ENCODE assay signal across 1 cellular context in genomic region chr10:35140727-35141126, GRCh38.
A peak's percentile ranks its signal among the peaks of the same experiment; 100 is the strongest.
TF ChIP-seq lines count a peak whose summit lies in the region.

No MANE protein-coding gene starts in this region.

TF ChIP-seq in K562, 482 proteins besides CTCF, POLR2A, EP300 and RAD21:
- TF ChIP-seq HMBOX1 (IDR thresholded peaks at IDR 0.05) (0 out of 2 replicates have a peak, but pooled peaks have one; percentile 14), NR2C2 (CRISPR knock-in tag; IDR thresholded peaks at IDR 0.05) (no peak), NR2C2 (tag; IDR thresholded peaks at IDR 0.05) (peak; percentile 21; the same call in 1 of the 2 replicates), CBFA2T2 (conservative IDR thresholded peaks at IDR 0.05) (0 out of 2 replicates have a peak, but pooled peaks have one; percentile 26), EGR1 (conservative IDR thresholded peaks at IDR 0.05) (no peak), CBFA2T3 (IDR thresholded peaks at IDR 0.05) (peak; percentile 54; the same call in 1 of the 2 replicates), TAL1 (IDR thresholded peaks at IDR 0.05) (peak; percentile 9; the same call in 1 of the 2 replicates), ZNF444 (CRISPR knock-in tag; IDR thresholded peaks at IDR 0.05) (no peak), U2AF1 (optimal IDR thresholded peaks at IDR 0.05; ENCODE audit: low read depth, low read length) (no peak), ARID1B (IDR thresholded peaks at IDR 0.05) (peak; percentile 48; the same call in 1 of the 2 replicates), EHMT2 (IDR thresholded peaks at IDR 0.05) (0 out of 2 replicates have a peak, but pooled peaks have one; percentile 13)
- TF ChIP-seq, protein P1, sequence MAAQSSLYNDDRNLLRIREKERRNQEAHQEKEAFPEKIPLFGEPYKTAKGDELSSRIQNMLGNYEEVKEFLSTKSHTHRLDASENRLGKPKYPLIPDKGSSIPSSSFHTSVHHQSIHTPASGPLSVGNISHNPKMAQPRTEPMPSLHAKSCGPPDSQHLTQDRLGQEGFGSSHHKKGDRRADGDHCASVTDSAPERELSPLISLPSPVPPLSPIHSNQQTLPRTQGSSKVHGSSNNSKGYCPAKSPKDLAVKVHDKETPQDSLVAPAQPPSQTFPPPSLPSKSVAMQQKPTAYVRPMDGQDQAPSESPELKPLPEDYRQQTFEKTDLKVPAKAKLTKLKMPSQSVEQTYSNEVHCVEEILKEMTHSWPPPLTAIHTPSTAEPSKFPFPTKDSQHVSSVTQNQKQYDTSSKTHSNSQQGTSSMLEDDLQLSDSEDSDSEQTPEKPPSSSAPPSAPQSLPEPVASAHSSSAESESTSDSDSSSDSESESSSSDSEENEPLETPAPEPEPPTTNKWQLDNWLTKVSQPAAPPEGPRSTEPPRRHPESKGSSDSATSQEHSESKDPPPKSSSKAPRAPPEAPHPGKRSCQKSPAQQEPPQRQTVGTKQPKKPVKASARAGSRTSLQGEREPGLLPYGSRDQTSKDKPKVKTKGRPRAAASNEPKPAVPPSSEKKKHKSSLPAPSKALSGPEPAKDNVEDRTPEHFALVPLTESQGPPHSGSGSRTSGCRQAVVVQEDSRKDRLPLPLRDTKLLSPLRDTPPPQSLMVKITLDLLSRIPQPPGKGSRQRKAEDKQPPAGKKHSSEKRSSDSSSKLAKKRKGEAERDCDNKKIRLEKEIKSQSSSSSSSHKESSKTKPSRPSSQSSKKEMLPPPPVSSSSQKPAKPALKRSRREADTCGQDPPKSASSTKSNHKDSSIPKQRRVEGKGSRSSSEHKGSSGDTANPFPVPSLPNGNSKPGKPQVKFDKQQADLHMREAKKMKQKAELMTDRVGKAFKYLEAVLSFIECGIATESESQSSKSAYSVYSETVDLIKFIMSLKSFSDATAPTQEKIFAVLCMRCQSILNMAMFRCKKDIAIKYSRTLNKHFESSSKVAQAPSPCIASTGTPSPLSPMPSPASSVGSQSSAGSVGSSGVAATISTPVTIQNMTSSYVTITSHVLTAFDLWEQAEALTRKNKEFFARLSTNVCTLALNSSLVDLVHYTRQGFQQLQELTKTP (IDR thresholded peaks at IDR 0.05; ENCODE audit: low read depth in 1 of 2, partially characterized antibody in 2 of 2) = no peak
TF ChIP-seq in K562: peak in this region for 7.
